ENCODE assay signal across 8 cellular contexts in genomic region chr6:90296346-90297123, GRCh38. TPM values are rescaled to one million over a fixed set of nuclear protein-coding genes. Genes with fewer than 3 reads are reported as not detected.
DNase-seq lines count a peak whose midpoint lies in the region; ATAC-seq and TF ChIP-seq lines count a peak whose summit lies in the region.

BACH2 (minus strand) TSS chr6:90296843; CDS start chr6:90008844, 287,999 bp downstream.

- no peaks in the 10 kb centered on the region for H3K9me3 Mint-ChIP-seq in activated T-helper 2 cell treated with anti-CD3 and anti-CD28 coated beads, Interferon-gamma antibody, Interleukin-2, Interleukin-4, amounts not matched to agents 10 μg/mL and 5 μg/mL and 100 μg/mL, durations not matched to agents 14 hours and 24 hours and 36 hours
- H3K9me3 Mint-ChIP-seq in nephron = no peaks in the 10 kb centered on the region

- peak within 1 kb of the TSS; percentile 91 for H3K4me3 Mint-ChIP-seq in activated T-helper 2 cell treated with anti-CD3 and anti-CD28 coated beads, Interferon-gamma antibody, Interleukin-2, Interleukin-4, amounts not matched to agents 10 μg/mL and 5 μg/mL and 100 μg/mL, durations not matched to agents 14 hours and 24 hours and 36 hours (ENCODE audit: low read depth)
- H3K4me3 Mint-ChIP-seq in nephron = peak within 1 kb of the TSS; percentile 90 to 95 (median 95)

- peak in 1 of 3 experiments; percentile 14 for TF ChIP-seq CTCF in nephron (IDR thresholded peaks at IDR 0.05; ENCODE audit: unreplicated experiment in 3 of 3)

- in situ Hi-C loops in Caki2 (cut with HindIII; ENCODE audit: low pct_unique_long_range_greater_than_20kb, low sequenced_read_pairs) = loop anchor here (25.0 kb wide), 1 partner anchor 309 kb away; no protein-coding TSS in a partner anchor

- peak within 1 kb of the TSS; percentile 86 for H3K27ac Mint-ChIP-seq in activated T-helper 2 cell treated with anti-CD3 and anti-CD28 coated beads, Interferon-gamma antibody, Interleukin-2, Interleukin-4, amounts not matched to agents 10 μg/mL and 5 μg/mL and 100 μg/mL, durations not matched to agents 14 hours and 24 hours and 36 hours
- H3K27ac Mint-ChIP-seq in nephron = peak within 1 kb of the TSS; percentile 84 to 92 (median 88)

- H3K4me1 Mint-ChIP-seq in activated T-helper 2 cell treated with anti-CD3 and anti-CD28 coated beads, Interferon-gamma antibody, Interleukin-2, Interleukin-4, amounts not matched to agents 10 μg/mL and 5 μg/mL and 100 μg/mL, durations not matched to agents 14 hours and 24 hours and 36 hours (ENCODE audit: low read depth) = peaks cover 50% of the 10 kb centered on the region
- peaks cover 24% of the 10 kb centered on the region for H3K4me1 Mint-ChIP-seq in nephron

- peak; percentile 74 for ATAC-seq in GM21576 (IDR thresholded peaks at IDR 0.05; ENCODE audit: unreplicated experiment)

- peak within 1 kb of the TSS; percentile 73 for H3K4me3 ChIP-seq in Jurkat, Clone E6-1 (ENCODE audit: low read length)

- peaks cover 40% of the 10 kb centered on the region for H3K36me3 Mint-ChIP-seq in activated T-helper 2 cell treated with anti-CD3 and anti-CD28 coated beads, Interferon-gamma antibody, Interleukin-2, Interleukin-4, amounts not matched to agents 10 μg/mL and 5 μg/mL and 100 μg/mL, durations not matched to agents 14 hours and 24 hours and 36 hours (ENCODE audit: low read depth)
- no peaks in the 10 kb centered on the region for H3K36me3 Mint-ChIP-seq in nephron (ENCODE audit: low read depth)

- H3K27me3 Mint-ChIP-seq in activated T-helper 2 cell treated with anti-CD3 and anti-CD28 coated beads, Interferon-gamma antibody, Interleukin-2, Interleukin-4, amounts not matched to agents 10 μg/mL and 5 μg/mL and 100 μg/mL, durations not matched to agents 14 hours and 24 hours and 36 hours (ENCODE audit: low read depth) = peaks cover 13% of the 10 kb centered on the region
- H3K27me3 Mint-ChIP-seq in nephron (ENCODE audit: low read depth) = peaks cover 29% of the 10 kb centered on the region

- DNase-seq in Caki2 (ENCODE audit: low read depth) (peak; percentile 74), RPMI8226 (peak; percentile 91), fibroblast of the conjunctiva (ENCODE audit: low read depth) (peak; percentile 57)
- DNase-seq in Jurkat, Clone E6-1 (ENCODE audit: low read depth, low spot score) = peak; percentile 90
- DNase-seq in activated T-helper 2 cell treated with anti-CD3 and anti-CD28 coated beads, Interferon-gamma antibody, Interleukin-2, Interleukin-4, amounts not matched to agents 10 μg/mL and 5 μg/mL and 100 μg/mL, durations not matched to agents 14 hours and 24 hours and 36 hours (ENCODE audit: low spot score) = peak; percentile 91
- DNase-seq in stimulated activated naive CD4-positive, alpha-beta T cell treated with Interleukin-2 at 50 U/mL for 16 hours (lab: John Stamatoyannopoulos, UW) = peak; percentile 92

- intact Hi-C loops in activated T-helper 2 cell treated with anti-CD3 and anti-CD28 coated beads, Interferon-gamma antibody, Interleukin-2, Interleukin-4, amounts not matched to agents 10 μg/mL and 5 μg/mL and 100 μg/mL, durations not matched to agents 14 hours and 24 hours and 36 hours (cut with micrococcal nuclease) = loop anchor here (1.0 to 2.0 kb wide), 2 partner anchors 12 to 54 kb away; no protein-coding TSS in a partner anchor

RNA-seq across cellular contexts. Expression of gene BACH2, which starts in this region (rescaled TPM):
- total RNA-seq in Caki2 (2014; rRNA removed; shearing (Covaris generic); ENCODE audit: low replicate concordance) = 2.2 and 8.1 TPM in 2 replicates
- 2.4 TPM for polyA plus RNA-seq in Jurkat, Clone E6-1 (2012; ENCODE audit: insufficient read depth, insufficient read length)
- total RNA-seq in activated T-helper 2 cell treated with anti-CD3 and anti-CD28 coated beads, Interferon-gamma antibody, Interleukin-2, Interleukin-4, amounts not matched to agents 10 μg/mL and 5 μg/mL and 100 μg/mL, durations not matched to agents 14 hours and 24 hours and 36 hours = 88.8 and 89.7 TPM in 2 replicates

Comparison
In these comparisons a context has a peak if more than half of its experiments do, and no peak if none do; other contexts are left out.
1. Peak in every context shown above with its lines: DNase-seq, ATAC-seq and H3K4me3 ChIP-seq.